19 cellular contexts compared by ENCODE assay signal in the genomic region with DNA sequence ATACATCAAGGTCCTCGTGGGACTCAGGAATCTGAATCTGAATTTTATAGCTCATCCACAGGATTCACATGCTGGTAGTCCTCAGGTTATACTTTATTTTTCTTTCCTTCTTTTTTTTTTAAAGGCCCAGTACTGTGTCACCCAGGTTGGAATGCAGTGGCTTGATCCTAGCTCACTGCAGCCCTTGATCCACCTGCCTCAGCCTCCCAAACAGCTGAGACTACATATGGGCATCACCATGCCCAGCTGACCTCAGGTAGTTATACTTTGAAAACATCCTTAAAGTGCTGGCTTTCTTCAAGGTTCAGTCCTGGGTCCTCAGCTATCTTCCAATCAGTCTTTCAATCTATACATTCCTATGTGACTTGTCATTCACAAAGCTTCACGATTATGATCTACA.
"Had no signal": no experiment of that assay in that cellular context is flagged by ENCODE, and none has a peak within 500 bp of the region (broad histone marks: within the 10 kb centered on the region; RNA-seq: fewer than 3 reads in every experiment).

No MANE protein-coding gene starts in this region.

- H3K4me3 ChIP-seq: dorsolateral prefrontal cortex, esophagus muscularis mucosa, hepatocyte, mucosa of descending colon, stomach, thoracic aorta, transverse colon had no signal

- H3K4me3 Mint-ChIP-seq: naive thymus-derived CD8-positive, alpha-beta T cell had no signal

- H3K27ac ChIP-seq: dorsolateral prefrontal cortex, esophagus muscularis mucosa, foreskin keratinocyte, hepatocyte, neutrophil, stomach, thoracic aorta, transverse colon had no signal

- H3K9me3 ChIP-seq: esophagus muscularis mucosa, mucosa of descending colon, neutrophil, stomach, thoracic aorta, transverse colon had no signal

- H3K27me3 ChIP-seq: dorsolateral prefrontal cortex, esophagus muscularis mucosa, foreskin keratinocyte, hepatocyte, neutrophil, stomach, transverse colon had no signal

- H3K27me3 Mint-ChIP-seq: naive thymus-derived CD8-positive, alpha-beta T cell had no signal

- H3K9me3 Mint-ChIP-seq: naive thymus-derived CD8-positive, alpha-beta T cell had no signal

- DNase-seq: cortex of kidney; dorsolateral prefrontal cortex; effector memory CD4-positive, alpha-beta T cell; head of caudate nucleus; islet precursor cell; mucosa of descending colon; naive thymus-derived CD8-positive, alpha-beta T cell; posterior cingulate gyrus; stimulated activated CD4-positive, alpha-beta T cell treated with anti-CD3 and anti-CD28 coated beads, Interleukin-12 subunit alpha, Interleukin-12 subunit beta, amount 100 ng/mL, for 4 hours; stimulated activated naive CD4-positive, alpha-beta T cell; stomach; substantia nigra; transverse colon had no signal

- H3K4me1 ChIP-seq: foreskin keratinocyte, transverse colon had no signal

- H3K4me2 ChIP-seq: hepatocyte had no signal

- ATAC-seq: foreskin keratinocyte; left lobe of liver; mucosa of descending colon; naive thymus-derived CD8-positive, alpha-beta T cell had no signal

- H2AFZ ChIP-seq: hepatocyte had no signal

- H3K27ac Mint-ChIP-seq: naive thymus-derived CD8-positive, alpha-beta T cell had no signal
